Comparison of ENCODE assay signal across 16 cellular contexts in genomic region chr2:197196737-197197136, GRCh38.
DNase-seq lines count a peak whose midpoint lies in the region; ATAC-seq and TF ChIP-seq lines count a peak whose summit lies in the region.
"Had no signal": no experiment of that assay in that cellular context is flagged by ENCODE, and none has a peak within 500 bp of the region (broad histone marks: within the 10 kb centered on the region; RNA-seq: fewer than 3 reads in every experiment).

No MANE protein-coding gene starts in this region.

- no peaks in the 10 kb centered on the region for H3K9me3 Mint-ChIP-seq in activated T-cell treated with anti-CD3 and anti-CD28 coated beads, Interleukin-2, amount 50 U/mL, for 24 hours
- H3K9me3 Mint-ChIP-seq in T-helper 1 cell treated with Interleukin-12 subunit alpha and Interleukin-12 subunit beta and Interleukin-4 antibody, amounts not matched to agents 30 μg/mL and 1 μg/mL, for 36 hours, result peaks cover 4% of the 10 kb centered on the region
- no peaks in the 10 kb centered on the region for H3K9me3 Mint-ChIP-seq in stimulated activated memory B cell treated with anti-CD40 and anti-IgM and Interleukin-4, amounts not matched to agents 10 μg/mL and 1 μg/mL and 100 μg/mL, for 72 hours

- no peak for TF ChIP-seq CTCF in prostate gland (IDR thresholded peaks at IDR 0.05)

- H3K27me3 ChIP-seq in prostate gland (replicated peaks; ENCODE audit: insufficient read depth), result no peaks in the 10 kb centered on the region
- H3K27me3 ChIP-seq: hepatocyte, tibial nerve had no signal

- no peaks in the 10 kb centered on the region for H3K4me1 ChIP-seq in prostate gland (replicated peaks)

- H3K4me3 Mint-ChIP-seq in activated T-cell treated with anti-CD3 and anti-CD28 coated beads, Interleukin-2, amount 50 U/mL, for 24 hours, result peak overlapping the region; percentile 83
- H3K4me3 Mint-ChIP-seq in T-helper 1 cell treated with Interleukin-12 subunit alpha and Interleukin-12 subunit beta and Interleukin-4 antibody, amounts not matched to agents 30 μg/mL and 1 μg/mL, for 36 hours, result peak overlapping the region; percentile 93
- peak overlapping the region; percentile 11 for H3K4me3 Mint-ChIP-seq in stimulated activated memory B cell treated with anti-CD40 and anti-IgM and Interleukin-4, amounts not matched to agents 10 μg/mL and 1 μg/mL and 100 μg/mL, for 72 hours

- intact Hi-C loops in prostate gland (cut with DNase I), result loop anchor here (10.0 kb wide), 1 partner anchor 178 kb away; no protein-coding TSS in a partner anchor

- no peaks in the 10 kb centered on the region for H3K9me3 ChIP-seq in prostate gland
- H3K9me3 ChIP-seq: tibial nerve had no signal

- H3K27me3 Mint-ChIP-seq in activated T-cell treated with anti-CD3 and anti-CD28 coated beads, Interleukin-2, amount 50 U/mL, for 24 hours, result no peaks in the 10 kb centered on the region
- H3K27me3 Mint-ChIP-seq in T-helper 1 cell treated with Interleukin-12 subunit alpha and Interleukin-12 subunit beta and Interleukin-4 antibody, amounts not matched to agents 30 μg/mL and 1 μg/mL, for 36 hours (ENCODE audit: low read depth), result no peaks in the 10 kb centered on the region
- no peaks in the 10 kb centered on the region for H3K27me3 Mint-ChIP-seq in stimulated activated memory B cell treated with anti-CD40 and anti-IgM and Interleukin-4, amounts not matched to agents 10 μg/mL and 1 μg/mL and 100 μg/mL, for 72 hours

- 8% methylated on average over 2 of the region's 2 CpGs for WGBS in prostate gland

- no peak for ATAC-seq in stimulated activated memory B cell treated with anti-CD40 and anti-IgM and Interleukin-4, amounts not matched to agents 10 μg/mL and 1 μg/mL and 100 μg/mL, for 72 hours
- ATAC-seq in GM21576 (IDR thresholded peaks at IDR 0.05; ENCODE audit: unreplicated experiment), result no peak
- ATAC-seq: left cardiac atrium, Panc1 had no signal

- no peak for TF ChIP-seq POLR2A in prostate gland (IDR thresholded peaks at IDR 0.05)

- no peak overlapping the region for H3K4me3 ChIP-seq in prostate gland
- H3K4me3 ChIP-seq: hepatocyte, tibial nerve had no signal

- H3K27ac ChIP-seq in prostate gland, result no peak overlapping the region
- H3K27ac ChIP-seq: hepatocyte, tibial nerve, VCaP had no signal

- no peak for DNase-seq in activated T-cell treated with anti-CD3 and anti-CD28 coated beads, Interleukin-2, amount 50 U/mL, for 24 hours
- DNase-seq in activated T-cell treated with anti-CD3 and anti-CD28 coated beads, Interleukin-2, amount 50 U/mL, for 1 hour, result no peak
- DNase-seq in dermis blood vessel endothelial cell, result peak; percentile 31
- no peak for DNase-seq in prostate gland (ENCODE audit: low spot score)
- DNase-seq in GM03348 (ENCODE audit: low spot score), result no peak
- DNase-seq: ACHN, left cardiac atrium, NCI-H1930, NCI-H526 had no signal

- H3K4me1 Mint-ChIP-seq in activated T-cell treated with anti-CD3 and anti-CD28 coated beads, Interleukin-2, amount 50 U/mL, for 24 hours (ENCODE audit: low read depth), result peaks cover 89% of the 10 kb centered on the region
- H3K4me1 Mint-ChIP-seq in T-helper 1 cell treated with Interleukin-12 subunit alpha and Interleukin-12 subunit beta and Interleukin-4 antibody, amounts not matched to agents 30 μg/mL and 1 μg/mL, for 36 hours (ENCODE audit: low read depth), result peaks cover 76% of the 10 kb centered on the region
- H3K4me1 Mint-ChIP-seq in stimulated activated memory B cell treated with anti-CD40 and anti-IgM and Interleukin-4, amounts not matched to agents 10 μg/mL and 1 μg/mL and 100 μg/mL, for 72 hours, result peaks cover 78% of the 10 kb centered on the region

- H3K36me3 ChIP-seq in prostate gland, result no peaks in the 10 kb centered on the region
- H3K36me3 ChIP-seq: tibial nerve had no signal

- H3K36me3 Mint-ChIP-seq in activated T-cell treated with anti-CD3 and anti-CD28 coated beads, Interleukin-2, amount 50 U/mL, for 24 hours (ENCODE audit: low read depth), result peaks cover 14% of the 10 kb centered on the region
- H3K36me3 Mint-ChIP-seq in T-helper 1 cell treated with Interleukin-12 subunit alpha and Interleukin-12 subunit beta and Interleukin-4 antibody, amounts not matched to agents 30 μg/mL and 1 μg/mL, for 36 hours (ENCODE audit: low read depth), result peaks cover 27% of the 10 kb centered on the region
- H3K36me3 Mint-ChIP-seq in stimulated activated memory B cell treated with anti-CD40 and anti-IgM and Interleukin-4, amounts not matched to agents 10 μg/mL and 1 μg/mL and 100 μg/mL, for 72 hours, result peaks cover 11% of the 10 kb centered on the region

- peak overlapping the region; percentile 97 for H3K27ac Mint-ChIP-seq in activated T-cell treated with anti-CD3 and anti-CD28 coated beads, Interleukin-2, amount 50 U/mL, for 24 hours
- peak overlapping the region; percentile 94 for H3K27ac Mint-ChIP-seq in T-helper 1 cell treated with Interleukin-12 subunit alpha and Interleukin-12 subunit beta and Interleukin-4 antibody, amounts not matched to agents 30 μg/mL and 1 μg/mL, for 36 hours
- peak overlapping the region; percentile 79 for H3K27ac Mint-ChIP-seq in stimulated activated memory B cell treated with anti-CD40 and anti-IgM and Interleukin-4, amounts not matched to agents 10 μg/mL and 1 μg/mL and 100 μg/mL, for 72 hours

Comparison
In these comparisons a context has a peak if more than half of its experiments do, and no peak if none do; other contexts are left out.
1. H3K4me3 Mint-ChIP-seq: peak in every context shown above with its lines; median percentile 93 in T-helper 1 cell treated with Interleukin-12 subunit alpha and Interleukin-12 subunit beta and Interleukin-4 antibody, amounts not matched to agents 30 μg/mL and 1 μg/mL, for 36 hours; 83 in activated T-cell treated with anti-CD3 and anti-CD28 coated beads, Interleukin-2, amount 50 U/mL, for 24 hours; 11 in stimulated activated memory B cell treated with anti-CD40 and anti-IgM and Interleukin-4, amounts not matched to agents 10 μg/mL and 1 μg/mL and 100 μg/mL, for 72 hours.